ENCODE assay signal across 28 cellular contexts in genomic region chr5:37831821-37832524, GRCh38. TPM values are rescaled to one million over a fixed set of nuclear protein-coding genes. Genes with fewer than 3 reads are reported as not detected.
DNase-seq lines count a peak whose midpoint lies in the region; ATAC-seq and TF ChIP-seq lines count a peak whose summit lies in the region.
"Had no signal": no experiment of that assay in that cellular context is flagged by ENCODE, and none has a peak within 500 bp of the region (broad histone marks: within the 10 kb centered on the region; RNA-seq: fewer than 3 reads in every experiment).

No MANE protein-coding gene starts in this region.

- peaks cover under 1 to 12% (median 5%) of the 10 kb centered on the region in 4 donors for H3K4me1 Mint-ChIP-seq in naive thymus-derived CD8-positive, alpha-beta T cell

- H4K91ac ChIP-seq in trophoblast cell (ENCODE audit: low read depth, low read length) = no peak overlapping the region

- no peak overlapping the region for H3K4me3 Mint-ChIP-seq in naive thymus-derived CD8-positive, alpha-beta T cell
- H3K4me3 Mint-ChIP-seq: mesothelial cell of epicardium; nephron; T-helper 2 cell treated with Interferon-gamma antibody and Interleukin-4, amounts not matched to agents 5 μg/mL and 100 μg/mL, for 36 hours had no signal

- TF ChIP-seq CTCF in upper lobe of left lung (IDR thresholded peaks at IDR 0.05) = no peak

- intact Hi-C loops in posterior vena cava (cut with DNase I) = no loop called here

- no peak for TF ChIP-seq POLR2A in upper lobe of left lung (IDR thresholded peaks at IDR 0.05)

- H3K36me3 ChIP-seq in trophoblast cell (ENCODE audit: control insufficient read depth in 1 of 2, insufficient read depth in 2 of 2, low read length in 2 of 2) = peaks cover 0 to 5% of the 10 kb centered on the region in 2 experiments
- H3K36me3 ChIP-seq in upper lobe of left lung = no peaks in the 10 kb centered on the region
- H3K36me3 ChIP-seq: left lung, stomach, tibial artery had no signal

- H2BK5ac ChIP-seq in trophoblast cell (ENCODE audit: low read depth, low read length, poor library complexity) = no peak overlapping the region

- H3K4ac ChIP-seq in trophoblast cell (ENCODE audit: low read depth, low read length) = no peak overlapping the region

- H3K27me3 ChIP-seq in trophoblast cell (ENCODE audit: insufficient read depth, low read length) (peaks cover 7% of the 10 kb centered on the region), upper lobe of left lung (peaks cover 0 to 28% (median 13%) of the 10 kb centered on the region in 4 donors)

- no peak overlapping the region for H2AFZ ChIP-seq in trophoblast cell (ENCODE audit: insufficient read depth, low read length, poor library complexity)
- H2AFZ ChIP-seq: hepatocyte, parathyroid adenoma had no signal

- DNase-seq in ELR (ENCODE audit: low read depth) (peak; percentile 51), NCI-H446 treated with DMSO at 0.1 percent for 48 hours (lab: John Stamatoyannopoulos, UW) (peak; percentile 50), fibroblast of gingiva (ENCODE audit: low read depth) (peak; percentile 18), trophoblast cell (peak; percentile 50 to 62), upper lobe of left lung (no peak), posterior vena cava (ENCODE audit: low spot score) (no peak)
- DNase-seq in activated CD4-positive, alpha-beta T cell treated with anti-CD3 and anti-CD28 coated beads for 1 hour = no peak
- DNase-seq in naive thymus-derived CD8-positive, alpha-beta T cell = no peak
- DNase-seq: activated CD8-positive, alpha-beta memory T cell treated with anti-CD3 and anti-CD28 coated beads, Interleukin-2, amount 50 U/mL, for 4 hours; aorta; caudate nucleus; dermis blood vessel endothelial cell; left lung; NCI-H1417 treated with DMSO at 0.1 percent for 48 hours; NCI-H524 treated with DMSO at 0.1 percent for 48 hours; stimulated activated CD8-positive, alpha-beta memory T cell treated with anti-CD3 and anti-CD28 coated beads, Interleukin-4, amount 100 ng/mL, for 48 hours; stomach; tibial artery had no signal

- H4K12ac ChIP-seq in trophoblast cell (ENCODE audit: low read depth, low read length) = no peak overlapping the region

- H3K4me2 ChIP-seq in trophoblast cell (ENCODE audit: low read length) = no peak overlapping the region
- H3K4me2 ChIP-seq: hepatocyte had no signal

- no peak for ATAC-seq in naive thymus-derived CD8-positive, alpha-beta T cell
- ATAC-seq in upper lobe of left lung (ENCODE audit: low FRiP score in 2 of 2) = no peak
- ATAC-seq: activated naive CD4-positive, alpha-beta T cell treated with anti-CD3 and anti-CD28 coated beads, Interleukin-2, amount 50 U/mL, for 72 hours; left lung; sciatic nerve had no signal

- peak overlapping the region in 1 of 10 donors; percentile 6 for H3K27ac Mint-ChIP-seq in naive thymus-derived CD8-positive, alpha-beta T cell
- H3K27ac Mint-ChIP-seq: activated naive CD4-positive, alpha-beta T cell treated with anti-CD3 and anti-CD28 coated beads, Interleukin-2, amount 50 U/mL, for 72 hours; activated T-helper 2 cell treated with anti-CD3 and anti-CD28 coated beads, Interferon-gamma antibody, Interleukin-2, Interleukin-4, amounts not matched to agents 10 μg/mL and 5 μg/mL and 100 μg/mL, durations not matched to agents 14 hours and 24 hours and 36 hours; CD14-positive monocyte; mesothelial cell of epicardium; nephron; T-helper 2 cell treated with Interferon-gamma antibody and Interleukin-4, amounts not matched to agents 5 μg/mL and 100 μg/mL, for 36 hours had no signal

- H3K79me2 ChIP-seq in trophoblast cell (ENCODE audit: control insufficient read depth, insufficient read depth, low read length, poor library complexity) = peaks cover 12% of the 10 kb centered on the region
- H3K79me2 ChIP-seq: hepatocyte, parathyroid adenoma had no signal

- no peak overlapping the region for H3K27ac ChIP-seq in trophoblast cell (ENCODE audit: low read depth, low read length)
- no peak overlapping the region for H3K27ac ChIP-seq in upper lobe of left lung
- H3K27ac ChIP-seq: hepatocyte, left lung, parathyroid adenoma, stomach, tibial artery had no signal

- H3K9ac ChIP-seq in trophoblast cell (ENCODE audit: low read length) = no peak overlapping the region
- H3K9ac ChIP-seq: parathyroid adenoma had no signal

- no peak overlapping the region for H2AK5ac ChIP-seq in trophoblast cell (ENCODE audit: low read length)

- no peak overlapping the region for H3K14ac ChIP-seq in trophoblast cell (ENCODE audit: low read length)

- no peak overlapping the region for H3K23ac ChIP-seq in trophoblast cell (ENCODE audit: low read length)

- peaks cover 2% of the 10 kb centered on the region for H3K9me3 ChIP-seq in trophoblast cell (ENCODE audit: insufficient read depth, low read depth, low read length)
- no peaks in the 10 kb centered on the region for H3K9me3 ChIP-seq in upper lobe of left lung
- H3K9me3 ChIP-seq: left lung, stomach, tibial artery had no signal

- H2BK120ac ChIP-seq in trophoblast cell (ENCODE audit: insufficient read depth, low read length, poor library complexity) = no peak overlapping the region

- no peaks in the 10 kb centered on the region for H3K9me3 Mint-ChIP-seq in naive thymus-derived CD8-positive, alpha-beta T cell
- H3K9me3 Mint-ChIP-seq: activated naive CD4-positive, alpha-beta T cell treated with anti-CD3 and anti-CD28 coated beads, Interleukin-2, amount 50 U/mL, for 72 hours; activated T-helper 2 cell treated with anti-CD3 and anti-CD28 coated beads, Interferon-gamma antibody, Interleukin-2, Interleukin-4, amounts not matched to agents 10 μg/mL and 5 μg/mL and 100 μg/mL, durations not matched to agents 14 hours and 24 hours and 36 hours; mesothelial cell of epicardium; nephron; T-helper 2 cell treated with Interferon-gamma antibody and Interleukin-4, amounts not matched to agents 5 μg/mL and 100 μg/mL, for 36 hours had no signal

- no peaks in the 10 kb centered on the region for H3K36me3 Mint-ChIP-seq in naive thymus-derived CD8-positive, alpha-beta T cell
- H3K36me3 Mint-ChIP-seq: CD14-positive monocyte, mesothelial cell of epicardium had no signal

- no peak overlapping the region for H3K18ac ChIP-seq in trophoblast cell (ENCODE audit: low read length)

- WGBS in trophoblast cell (ENCODE audit: extremely low coverage, insufficient coverage, insufficient read length) = no CpG with 5 or more reads among the region's 7 CpGs
- WGBS in upper lobe of left lung, 2 donors = 56% methylated on average over 7 of the region's 7 CpGs

- H2BK12ac ChIP-seq in trophoblast cell (ENCODE audit: low read length) = no peak overlapping the region

- peaks cover 25 to 83% (median 49%) of the 10 kb centered on the region in 5 donors for H3K27me3 Mint-ChIP-seq in naive thymus-derived CD8-positive, alpha-beta T cell

- no peak overlapping the region for H4K8ac ChIP-seq in trophoblast cell (ENCODE audit: low read depth, low read length)

- H3K4me3 ChIP-seq in trophoblast cell (ENCODE audit: low read depth, low read length) = no peak overlapping the region
- no peak overlapping the region for H3K4me3 ChIP-seq in upper lobe of left lung
- H3K4me3 ChIP-seq: hepatocyte, left lung, stomach, tibial artery had no signal

- TF ChIP-seq EP300 in upper lobe of left lung (IDR thresholded peaks at IDR 0.05) = no peak

- peaks cover 18 to 19% of the 10 kb centered on the region in 2 experiments for H3K4me1 ChIP-seq in trophoblast cell (ENCODE audit: control insufficient read depth in 1 of 2, insufficient read depth in 2 of 2, low read length in 2 of 2)
- H3K4me1 ChIP-seq in upper lobe of left lung = peaks cover 8 to 25% (median 11%) of the 10 kb centered on the region in 4 donors
- H3K4me1 ChIP-seq: parathyroid adenoma had no signal

- peaks cover 26% of the 10 kb centered on the region for H3K79me1 ChIP-seq in trophoblast cell (ENCODE audit: low read length)

- POLR2A ChIA-PET in naive thymus-derived CD8-positive, alpha-beta T cell (lab: Charles Lee) = no interaction called here

RNA-seq across cellular contexts. Expression of gene GDNF, which starts 7.9 kb away (rescaled TPM):
- 7.6 and 8.4 TPM in 2 replicates for polyA plus RNA-seq in trophoblast cell (2013)
- total RNA-seq in naive thymus-derived CD8-positive, alpha-beta T cell = not detected
- not detected for polyA plus RNA-seq in naive thymus-derived CD8-positive, alpha-beta T cell
- total RNA-seq in upper lobe of left lung (under 1 TPM in 2 of 6 donors, not detected in 4; 0.15 to 0.20 TPM), posterior vena cava (under 1 TPM; 0.28 to 0.62 TPM)
- total RNA-seq: activated naive CD4-positive, alpha-beta T cell treated with anti-CD3 and anti-CD28 coated beads, Interleukin-2, amount 50 U/mL, for 72 hours; activated T-helper 2 cell treated with anti-CD3 and anti-CD28 coated beads, Interferon-gamma antibody, Interleukin-2, Interleukin-4, amounts not matched to agents 10 μg/mL and 5 μg/mL and 100 μg/mL, durations not matched to agents 14 hours and 24 hours and 36 hours; dermis blood vessel endothelial cell; endothelial cell of umbilical vein; left lung; sciatic nerve had no signal
- polyA plus RNA-seq: aorta, CD14-positive monocyte, endothelial cell of umbilical vein had no signal

Comparison
In these comparisons a context has a peak if more than half of its experiments do, and no peak if none do; other contexts are left out.
1. DNase-seq: peak in ELR (single experiment), NCI-H446 treated with DMSO at 0.1 percent for 48 hours (single experiment), fibroblast of gingiva (single experiment) and trophoblast cell (2 of 2); none in activated CD4-positive, alpha-beta T cell treated with anti-CD3 and anti-CD28 coated beads for 1 hour (single experiment), naive thymus-derived CD8-positive, alpha-beta T cell (0 of 10), upper lobe of left lung (0 of 2) and posterior vena cava (single experiment).